In the genomic region with DNA sequence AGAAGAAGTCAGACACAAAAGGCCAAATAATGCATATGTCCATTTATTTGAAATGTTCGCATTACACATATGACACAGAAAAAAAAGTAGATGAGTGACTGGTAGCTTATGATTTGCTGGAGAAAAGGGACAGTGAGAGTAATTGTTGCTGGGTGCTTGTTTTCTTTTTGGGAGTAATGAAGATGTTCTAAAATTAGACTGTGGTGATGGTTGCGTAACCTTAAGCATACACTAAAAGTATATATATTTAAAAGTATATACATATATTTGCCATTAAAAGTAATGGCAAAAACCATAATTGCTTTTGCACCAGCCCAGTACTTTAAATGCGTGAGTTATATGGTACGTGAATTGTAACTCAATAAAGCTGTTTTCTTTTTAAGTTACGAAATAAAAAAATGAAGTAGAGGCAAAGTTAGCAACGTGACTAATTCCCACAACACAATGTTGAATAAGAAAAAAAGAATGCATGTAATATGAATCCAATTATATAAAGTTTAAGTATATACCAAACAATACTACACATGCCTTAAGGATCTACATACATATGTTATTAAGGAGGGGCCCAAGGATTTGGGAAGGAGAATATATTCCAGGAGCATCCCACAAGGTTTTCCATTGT, we compare ENCODE assay signal across 24 cellular contexts.
"Had no signal": no experiment of that assay in that cellular context is flagged by ENCODE, and none has a peak within 500 bp of the region (broad histone marks: within the 10 kb centered on the region; RNA-seq: fewer than 3 reads in every experiment).

No MANE protein-coding gene starts in this region.

- H3K36me3 ChIP-seq: gastrocnemius medialis, vagina had no signal

- H3K36me3 Mint-ChIP-seq: activated CD4-positive, alpha-beta memory T cell treated with anti-CD3 and anti-CD28 coated beads for 36 hours; activated naive CD8-positive, alpha-beta T cell treated with anti-CD3 and anti-CD28 coated beads, Interleukin-2, amount 10 ng/mL, durations not matched to agents 7 days and 5 days; brain; naive B cell; stimulated activated memory B cell treated with anti-CD40 and anti-IgM and Interleukin-4, amounts not matched to agents 10 μg/mL and 1 μg/mL and 100 μg/mL, for 72 hours; type B pancreatic cell had no signal

- DNase-seq: activated CD4-positive, alpha-beta memory T cell treated with anti-CD3 and anti-CD28 coated beads for 36 hours; activated CD4-positive, alpha-beta T cell treated with anti-CD3 and anti-CD28 coated beads for 48 hours; activated naive CD4-positive, alpha-beta T cell treated with anti-CD3 and anti-CD28 coated beads for 36 hours; activated naive CD8-positive, alpha-beta T cell treated with anti-CD3 and anti-CD28 coated beads, Interleukin-2, amount 10 ng/mL, durations not matched to agents 7 days and 5 days; activated T-cell treated with anti-CD3 and anti-CD28 coated beads, Interleukin-2, amount 50 U/mL, for 48 hours; anterior cingulate cortex; caudate nucleus; effector CD4-positive, alpha-beta T cell; gastrocnemius medialis; head of caudate nucleus; hypothalamus; islet precursor cell; left cardiac atrium; mesendoderm; naive B cell; stimulated activated CD4-positive, alpha-beta T cell treated with anti-CD3 and anti-CD28 coated beads, Interleukin-15, amount 100 ng/mL, for 24 hours; T-helper 17 cell had no signal

- H3K4me3 Mint-ChIP-seq: activated CD4-positive, alpha-beta memory T cell treated with anti-CD3 and anti-CD28 coated beads for 36 hours; activated naive CD4-positive, alpha-beta T cell treated with anti-CD3 and anti-CD28 coated beads for 36 hours; activated naive CD8-positive, alpha-beta T cell treated with anti-CD3 and anti-CD28 coated beads, Interleukin-2, amount 10 ng/mL, durations not matched to agents 7 days and 5 days; brain; dendritic cell treated with granulocyte-macrophage colony-stimulating factor and Interleukin-4, amounts not matched to agents 40 ng/mL and 50 ng/mL, for 4 days; naive B cell; neural crest cell; stimulated activated memory B cell treated with anti-CD40 and anti-IgM and Interleukin-4, amounts not matched to agents 10 μg/mL and 1 μg/mL and 100 μg/mL, for 72 hours; T-helper 17 cell; type B pancreatic cell had no signal

- H3K9me3 ChIP-seq: gastrocnemius medialis, vagina had no signal

- H3K27ac ChIP-seq: vagina had no signal

- H3K27me3 Mint-ChIP-seq: activated naive CD8-positive, alpha-beta T cell treated with anti-CD3 and anti-CD28 coated beads, Interleukin-2, amount 10 ng/mL, durations not matched to agents 7 days and 5 days; brain; dendritic cell treated with granulocyte-macrophage colony-stimulating factor and Interleukin-4, amounts not matched to agents 40 ng/mL and 50 ng/mL, for 4 days; stimulated activated memory B cell treated with anti-CD40 and anti-IgM and Interleukin-4, amounts not matched to agents 10 μg/mL and 1 μg/mL and 100 μg/mL, for 72 hours had no signal

- H3K27me3 ChIP-seq: gastrocnemius medialis, vagina had no signal

- H3K27ac Mint-ChIP-seq: activated CD4-positive, alpha-beta memory T cell treated with anti-CD3 and anti-CD28 coated beads for 36 hours; activated naive CD4-positive, alpha-beta T cell treated with anti-CD3 and anti-CD28 coated beads for 36 hours; activated naive CD8-positive, alpha-beta T cell treated with anti-CD3 and anti-CD28 coated beads, Interleukin-2, amount 10 ng/mL, durations not matched to agents 7 days and 5 days; brain; dendritic cell treated with granulocyte-macrophage colony-stimulating factor and Interleukin-4, amounts not matched to agents 40 ng/mL and 50 ng/mL, for 4 days; stimulated activated memory B cell treated with anti-CD40 and anti-IgM and Interleukin-4, amounts not matched to agents 10 μg/mL and 1 μg/mL and 100 μg/mL, for 72 hours; T-helper 17 cell; type B pancreatic cell had no signal

- H3K4me3 ChIP-seq: gastrocnemius medialis, smooth muscle cell, vagina had no signal

- H3K9me3 Mint-ChIP-seq: activated CD4-positive, alpha-beta memory T cell treated with anti-CD3 and anti-CD28 coated beads for 36 hours; activated naive CD4-positive, alpha-beta T cell treated with anti-CD3 and anti-CD28 coated beads for 36 hours; activated naive CD8-positive, alpha-beta T cell treated with anti-CD3 and anti-CD28 coated beads, Interleukin-2, amount 10 ng/mL, durations not matched to agents 7 days and 5 days had no signal

- H3K4me1 ChIP-seq: gastrocnemius medialis had no signal

- H3K4me1 Mint-ChIP-seq: activated naive CD8-positive, alpha-beta T cell treated with anti-CD3 and anti-CD28 coated beads, Interleukin-2, amount 10 ng/mL, durations not matched to agents 7 days and 5 days; naive B cell; stimulated activated memory B cell treated with anti-CD40 and anti-IgM and Interleukin-4, amounts not matched to agents 10 μg/mL and 1 μg/mL and 100 μg/mL, for 72 hours; T-helper 17 cell had no signal
